In genomic region chr14:22656226-22656625, GRCh38 we compare ENCODE assay signal across 30 cellular contexts. TPM values are rescaled to one million over a fixed set of nuclear protein-coding genes. Genes with fewer than 3 reads are reported as not detected.
A peak's percentile ranks its signal among the peaks of the same experiment; 100 is the strongest.
DNase-seq lines count a peak whose midpoint lies in the region; ATAC-seq and TF ChIP-seq lines count a peak whose summit lies in the region.
"Had no signal": no experiment of that assay in that cellular context is flagged by ENCODE, and none has a peak within 500 bp of the region (broad histone marks: within the 10 kb centered on the region; RNA-seq: fewer than 3 reads in every experiment).

No MANE protein-coding gene starts in this region.

- no peak for ATAC-seq in T-helper 17 cell
- no peak for ATAC-seq in GM21526 (IDR thresholded peaks at IDR 0.05; ENCODE audit: low FRiP score, unreplicated experiment)
- ATAC-seq: GM12878 had no signal

- no peaks in the 10 kb centered on the region for H3K9me3 ChIP-seq in T-helper 17 cell (ENCODE audit: control insufficient read depth, low read length, poor library complexity, severe bottlenecking)

- H3K4me1 Mint-ChIP-seq in T-helper 17 cell = peaks cover 3% of the 10 kb centered on the region
- no peaks in the 10 kb centered on the region for H3K4me1 Mint-ChIP-seq in mesothelial cell of epicardium
- no peaks in the 10 kb centered on the region for H3K4me1 Mint-ChIP-seq in activated CD4-positive, alpha-beta T cell treated with anti-CD3 and anti-CD28 coated beads, Interleukin-2, amount 10 ng/mL, durations not matched to agents 24 days and 14 days
- H3K4me1 Mint-ChIP-seq: B cell; CD8-positive, alpha-beta memory T cell had no signal

- H3K4me3 Mint-ChIP-seq in T-helper 17 cell (no peak overlapping the region), mesothelial cell of epicardium (no peak overlapping the region)
- no peak overlapping the region for H3K4me3 Mint-ChIP-seq in activated CD4-positive, alpha-beta T cell treated with anti-CD3 and anti-CD28 coated beads, Interleukin-2, amount 10 ng/mL, durations not matched to agents 24 days and 14 days
- H3K4me3 Mint-ChIP-seq: B cell; CD8-positive, alpha-beta memory T cell had no signal

- H3K27me3 Mint-ChIP-seq in T-helper 17 cell (no peaks in the 10 kb centered on the region), mesothelial cell of epicardium (ENCODE audit: low read depth) (no peaks in the 10 kb centered on the region)
- no peaks in the 10 kb centered on the region for H3K27me3 Mint-ChIP-seq in activated CD4-positive, alpha-beta T cell treated with anti-CD3 and anti-CD28 coated beads, Interleukin-2, amount 10 ng/mL, durations not matched to agents 24 days and 14 days
- H3K27me3 Mint-ChIP-seq: B cell; CD8-positive, alpha-beta memory T cell had no signal

- DNase-seq in T-helper 17 cell (no peak), coronary artery (ENCODE audit: low spot score) (peak; percentile 53), iris pigment epithelial cell (ENCODE audit: low read depth) (peak; percentile 47), renal cortical epithelial cell (ENCODE audit: low read depth) (peak; percentile 41), mesothelial cell of epicardium (ENCODE audit: low spot score in 2 of 2, unreplicated experiment in 2 of 2) (no peak)
- no peak for DNase-seq in stimulated activated CD4-positive, alpha-beta T cell treated with anti-CD3 and anti-CD28 coated beads, Interleukin-15, amount 100 ng/mL, for 24 hours
- no peak for DNase-seq in activated CD4-positive, alpha-beta T cell treated with anti-CD3 and anti-CD28 coated beads, Interleukin-2, amount 10 ng/mL, durations not matched to agents 24 days and 14 days
- DNase-seq: CD8-positive, alpha-beta memory T cell; DMS 273 treated with DMSO at 0.1 percent for 48 hours; DMS79; EL; GDM1; Kasumi-1; MV-4-11; NCI-H1105; NCI-H1436 treated with DMSO at 0.1 percent for 48 hours; NCI-H187 treated with DMSO at 0.1 percent for 48 hours; NCI-H2171 treated with DMSO at 0.1 percent for 48 hours; NCI-H345; NCI-H524; NCI-H748 treated with DMSO at 0.1 percent for 48 hours; SIG-M5 had no signal

- H3K27ac Mint-ChIP-seq in T-helper 17 cell = peak overlapping the region; percentile 49
- no peak overlapping the region for H3K27ac Mint-ChIP-seq in mesothelial cell of epicardium
- no peak overlapping the region for H3K27ac Mint-ChIP-seq in activated CD4-positive, alpha-beta T cell treated with anti-CD3 and anti-CD28 coated beads, Interleukin-2, amount 10 ng/mL, durations not matched to agents 24 days and 14 days
- H3K27ac Mint-ChIP-seq: B cell had no signal

- H3K27ac ChIP-seq in coronary artery = no peak overlapping the region
- H3K27ac ChIP-seq: C4-2B had no signal

- no peak for TF ChIP-seq CTCF in coronary artery (IDR thresholded peaks at IDR 0.05)
- no peak for TF ChIP-seq CTCF in mesothelial cell of epicardium (IDR thresholded peaks at IDR 0.05; ENCODE audit: unreplicated experiment)

- no peak overlapping the region for H3K4me3 ChIP-seq in coronary artery
- H3K4me3 ChIP-seq: GM12878 had no signal

- no peaks in the 10 kb centered on the region for H3K9me3 Mint-ChIP-seq in mesothelial cell of epicardium
- no peaks in the 10 kb centered on the region for H3K9me3 Mint-ChIP-seq in activated CD4-positive, alpha-beta T cell treated with anti-CD3 and anti-CD28 coated beads, Interleukin-2, amount 10 ng/mL, durations not matched to agents 24 days and 14 days
- H3K9me3 Mint-ChIP-seq: CD8-positive, alpha-beta memory T cell had no signal

- intact Hi-C loops in activated CD4-positive, alpha-beta T cell treated with anti-CD3 and anti-CD28 coated beads, Interleukin-2, amount 10 ng/mL, durations not matched to agents 24 days and 14 days (cut with micrococcal nuclease) = no loop called here

- H3K36me3 Mint-ChIP-seq in T-helper 17 cell (ENCODE audit: low read depth) (no peaks in the 10 kb centered on the region), mesothelial cell of epicardium (no peaks in the 10 kb centered on the region)
- no peaks in the 10 kb centered on the region for H3K36me3 Mint-ChIP-seq in activated CD4-positive, alpha-beta T cell treated with anti-CD3 and anti-CD28 coated beads, Interleukin-2, amount 10 ng/mL, durations not matched to agents 24 days and 14 days (ENCODE audit: low read depth)
- H3K36me3 Mint-ChIP-seq: CD8-positive, alpha-beta memory T cell had no signal

RNA-seq across cellular contexts. Expression of gene OR6J1, which starts 12.1 kb away (rescaled TPM):
- total RNA-seq in T-helper 17 cell = not detected
- 0.05 TPM in 1 of 2 replicates, not detected in the other for total RNA-seq in renal cortical epithelial cell
- total RNA-seq in mesothelial cell of epicardium = not detected in 3 replicates
- total RNA-seq in activated CD4-positive, alpha-beta T cell treated with anti-CD3 and anti-CD28 coated beads, Interleukin-2, amount 10 ng/mL, durations not matched to agents 24 days and 14 days = not detected in 2 replicates
- total RNA-seq: A673; B cell; CD8-positive, alpha-beta memory T cell; GM12878; H4; HT-29; M059J had no signal

RNA-seq across cellular contexts. Expression of gene ABHD4, which starts 58.1 kb away (rescaled TPM):
- total RNA-seq in T-helper 17 cell (10 to 100 TPM; 12.3 to 19.0 TPM), renal cortical epithelial cell (5.9 and 30.3 TPM in 2 replicates), mesothelial cell of epicardium (28.2 to 29.3 TPM (median 28.4 TPM) in 3 replicates)
- total RNA-seq in activated CD4-positive, alpha-beta T cell treated with anti-CD3 and anti-CD28 coated beads, Interleukin-2, amount 10 ng/mL, durations not matched to agents 24 days and 14 days = 9.7 and 10.3 TPM in 2 replicates

Comparison
In these comparisons a context has a peak if more than half of its experiments do, and no peak if none do; other contexts are left out.
1. DNase-seq: peak in coronary artery (single experiment), iris pigment epithelial cell (single experiment) and renal cortical epithelial cell (single experiment); none in T-helper 17 cell (0 of 3), mesothelial cell of epicardium (0 of 2), stimulated activated CD4-positive, alpha-beta T cell treated with anti-CD3 and anti-CD28 coated beads, Interleukin-15, amount 100 ng/mL, for 24 hours (single experiment) and activated CD4-positive, alpha-beta T cell treated with anti-CD3 and anti-CD28 coated beads, Interleukin-2, amount 10 ng/mL, durations not matched to agents 24 days and 14 days (single experiment).